In genomic region chr9:123064662-123065061, GRCh38 we compare ENCODE assay signal across 18 cellular contexts. TPM values are rescaled to one million over a fixed set of nuclear protein-coding genes. Genes with fewer than 3 reads are reported as not detected.
"Had no signal": no experiment of that assay in that cellular context is flagged by ENCODE, and none has a peak within 500 bp of the region (broad histone marks: within the 10 kb centered on the region; RNA-seq: fewer than 3 reads in every experiment).

No MANE protein-coding gene starts in this region.

- H3K9me3 ChIP-seq: lower lobe of right lung, thyroid gland had no signal

- H3K4me3 Mint-ChIP-seq: activated CD4-positive, alpha-beta memory T cell treated with anti-CD3 and anti-CD28 coated beads, Interleukin-2, amount 10 ng/mL, durations not matched to agents 7 days and 5 days; activated naive CD4-positive, alpha-beta T cell treated with anti-CD3 and anti-CD28 coated beads for 36 hours; activated naive CD8-positive, alpha-beta T cell treated with anti-CD3 and anti-CD28 coated beads, Interleukin-2, amount 50 U/mL, for 24 hours; dendritic cell treated with granulocyte-macrophage colony-stimulating factor and Interleukin-4, amounts not matched to agents 40 ng/mL and 50 ng/mL, for 4 days; effector memory CD8-positive, alpha-beta T cell; nephron; stimulated activated naive B cell treated with anti-CD40 and anti-IgM and Interleukin-4, amounts not matched to agents 10 μg/mL and 1 μg/mL and 100 μg/mL, for 72 hours had no signal

- H3K27me3 ChIP-seq: thyroid gland had no signal

- H3K27ac ChIP-seq: lower lobe of right lung had no signal

- H3K4me3 ChIP-seq: lower lobe of right lung, thyroid gland had no signal

- H3K4me1 Mint-ChIP-seq: activated CD4-positive, alpha-beta memory T cell treated with anti-CD3 and anti-CD28 coated beads, Interleukin-2, amount 10 ng/mL, durations not matched to agents 7 days and 5 days had no signal

- H3K27me3 Mint-ChIP-seq: activated CD4-positive, alpha-beta memory T cell treated with anti-CD3 and anti-CD28 coated beads, Interleukin-2, amount 10 ng/mL, durations not matched to agents 7 days and 5 days; activated naive CD8-positive, alpha-beta T cell treated with anti-CD3 and anti-CD28 coated beads, Interleukin-2, amount 50 U/mL, for 24 hours; dendritic cell treated with granulocyte-macrophage colony-stimulating factor and Interleukin-4, amounts not matched to agents 40 ng/mL and 50 ng/mL, for 4 days; effector memory CD8-positive, alpha-beta T cell; stimulated activated naive B cell treated with anti-CD40 and anti-IgM and Interleukin-4, amounts not matched to agents 10 μg/mL and 1 μg/mL and 100 μg/mL, for 72 hours had no signal

- ATAC-seq: activated naive CD8-positive, alpha-beta T cell treated with anti-CD3 and anti-CD28 coated beads, Interleukin-2, amount 50 U/mL, for 24 hours; effector memory CD8-positive, alpha-beta T cell; lower lobe of right lung; stimulated activated naive B cell treated with anti-CD40 and anti-IgM and Interleukin-4, amounts not matched to agents 10 μg/mL and 1 μg/mL and 100 μg/mL, for 72 hours had no signal

- H3K9me3 Mint-ChIP-seq: activated CD4-positive, alpha-beta memory T cell treated with anti-CD3 and anti-CD28 coated beads, Interleukin-2, amount 10 ng/mL, durations not matched to agents 7 days and 5 days; activated naive CD4-positive, alpha-beta T cell treated with anti-CD3 and anti-CD28 coated beads for 36 hours; activated naive CD8-positive, alpha-beta T cell treated with anti-CD3 and anti-CD28 coated beads, Interleukin-2, amount 50 U/mL, for 24 hours; activated T-helper 2 cell treated with anti-CD3 and anti-CD28 coated beads, Interferon-gamma antibody, Interleukin-2, Interleukin-4, amounts not matched to agents 10 μg/mL and 5 μg/mL and 100 μg/mL, durations not matched to agents 14 hours and 24 hours and 36 hours; dendritic cell treated with granulocyte-macrophage colony-stimulating factor and Interleukin-4, amounts not matched to agents 40 ng/mL and 50 ng/mL, for 4 days; effector memory CD8-positive, alpha-beta T cell; nephron; stimulated activated naive B cell treated with anti-CD40 and anti-IgM and Interleukin-4, amounts not matched to agents 10 μg/mL and 1 μg/mL and 100 μg/mL, for 72 hours had no signal

- DNase-seq: activated CD4-positive, alpha-beta memory T cell treated with anti-CD3 and anti-CD28 coated beads, Interleukin-2, amount 10 ng/mL, durations not matched to agents 7 days and 5 days; activated CD4-positive, alpha-beta T cell treated with anti-CD3 and anti-CD28 coated beads for 48 hours; activated CD4-positive, CD25-positive, alpha-beta regulatory T cell; activated naive CD4-positive, alpha-beta T cell treated with anti-CD3 and anti-CD28 coated beads for 36 hours; activated naive CD8-positive, alpha-beta T cell treated with anti-CD3 and anti-CD28 coated beads, Interleukin-2, amount 50 U/mL, for 24 hours; activated T-cell treated with anti-CD3 and anti-CD28 coated beads, Interleukin-2, amount 50 U/mL, for 1 hour; aorta; cerebellar nuclear complex; effector memory CD8-positive, alpha-beta T cell; lower lobe of right lung; stimulated activated naive B cell treated with anti-CD40 and anti-IgM and Interleukin-4, amounts not matched to agents 10 μg/mL and 1 μg/mL and 100 μg/mL, for 72 hours; T-helper 1 cell; T-helper 9 cell; thyroid gland had no signal

RNA-seq across cellular contexts. Expression of gene GPR21, which starts 31.2 kb away (rescaled TPM):
- polyA plus RNA-seq: urinary bladder had no signal
